Comparison of ENCODE assay signal across 23 cellular contexts in the genomic region with DNA sequence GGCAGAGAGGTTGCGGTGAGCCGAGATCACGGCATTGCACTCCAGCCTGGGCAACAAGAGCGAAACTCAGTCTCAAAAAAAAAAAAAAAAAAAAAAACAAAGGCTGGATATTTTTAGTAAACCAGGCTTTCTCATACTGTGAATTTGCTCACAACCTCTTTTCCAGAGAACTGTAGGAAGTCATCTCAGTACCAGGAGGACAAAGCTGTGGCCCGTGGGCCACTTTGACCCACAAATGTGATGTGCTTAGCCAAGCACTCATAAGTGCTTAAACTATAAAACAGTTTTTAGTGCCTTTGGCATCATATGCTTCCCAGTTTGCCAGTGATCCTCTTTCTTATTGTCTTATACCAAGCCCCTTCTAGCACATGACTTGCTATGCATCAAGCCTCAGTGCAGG. TPM values are rescaled to one million over a fixed set of nuclear protein-coding genes. Genes with fewer than 3 reads are reported as not detected.
A peak's percentile ranks its signal among the peaks of the same experiment; 100 is the strongest.
DNase-seq lines count a peak whose midpoint lies in the region; ATAC-seq and TF ChIP-seq lines count a peak whose summit lies in the region.
"Had no signal": no experiment of that assay in that cellular context is flagged by ENCODE, and none has a peak within 500 bp of the region (broad histone marks: within the 10 kb centered on the region; RNA-seq: fewer than 3 reads in every experiment).

No MANE protein-coding gene starts in this region.

- intact Hi-C loops in activated CD4-positive, alpha-beta T cell treated with anti-CD3 and anti-CD28 coated beads for 36 hours (cut with DNase I, micrococcal nuclease) = no loop called here
- intact Hi-C loops in activated T-helper 2 cell treated with anti-CD3 and anti-CD28 coated beads, Interferon-gamma antibody, Interleukin-2, Interleukin-4, amounts not matched to agents 10 μg/mL and 5 μg/mL and 100 μg/mL, durations not matched to agents 14 hours and 24 hours and 36 hours (cut with micrococcal nuclease) = loop anchor here (1.0 to 10.0 kb wide), 3 partner anchors 14 to 223 kb away; no protein-coding TSS in a partner anchor
- intact Hi-C loops in body of pancreas (cut with DNase I) = no loop called here

- WGBS in body of pancreas, 2 donors = 93 to 94% methylated on average over 5 of the region's 5 CpGs
- 81% methylated on average over 5 of the region's 5 CpGs for WGBS in suprapubic skin

- H3K9me3 ChIP-seq in body of pancreas (no peaks in the 10 kb centered on the region), suprapubic skin (no peaks in the 10 kb centered on the region)
- H3K9me3 ChIP-seq: A549, Peyer's patch, SJSA1 had no signal

- TF ChIP-seq EP300 in suprapubic skin (IDR thresholded peaks at IDR 0.05) = no peak

- CTCF ChIA-PET in activated CD4-positive, alpha-beta T cell treated with anti-CD3 and anti-CD28 coated beads for 36 hours (lab: Charles Lee) = interaction anchor here (0.6 to 0.8 kb wide), 2 partner anchors 834 to 1558 kb away, joined by 3 read pairs; no protein-coding TSS in a partner anchor

- peaks cover 21% of the 10 kb centered on the region for H3K4me1 Mint-ChIP-seq in activated CD4-positive, alpha-beta T cell treated with anti-CD3 and anti-CD28 coated beads for 36 hours
- peaks cover 57% of the 10 kb centered on the region for H3K4me1 Mint-ChIP-seq in activated T-helper 2 cell treated with anti-CD3 and anti-CD28 coated beads, Interferon-gamma antibody, Interleukin-2, Interleukin-4, amounts not matched to agents 10 μg/mL and 5 μg/mL and 100 μg/mL, durations not matched to agents 14 hours and 24 hours and 36 hours (ENCODE audit: low read depth)
- no peaks in the 10 kb centered on the region for H3K4me1 Mint-ChIP-seq in osteocyte (ENCODE audit: unreplicated experiment)
- H3K4me1 Mint-ChIP-seq: CD4-positive, alpha-beta memory T cell had no signal

- no peak overlapping the region for H3K4me3 Mint-ChIP-seq in activated CD4-positive, alpha-beta T cell treated with anti-CD3 and anti-CD28 coated beads for 36 hours
- no peak overlapping the region for H3K4me3 Mint-ChIP-seq in activated T-helper 2 cell treated with anti-CD3 and anti-CD28 coated beads, Interferon-gamma antibody, Interleukin-2, Interleukin-4, amounts not matched to agents 10 μg/mL and 5 μg/mL and 100 μg/mL, durations not matched to agents 14 hours and 24 hours and 36 hours (ENCODE audit: low read depth)
- no peak overlapping the region for H3K4me3 Mint-ChIP-seq in osteocyte (ENCODE audit: unreplicated experiment)
- H3K4me3 Mint-ChIP-seq: CD4-positive, alpha-beta memory T cell; HFFc6 had no signal

- in situ Hi-C loops in G401 (cut with HindIII; ENCODE audit: low sequenced_read_pairs) = no loop called here

- H3K4me1 ChIP-seq in body of pancreas (peaks cover 17% of the 10 kb centered on the region), suprapubic skin (no peaks in the 10 kb centered on the region)

- TF ChIP-seq POLR2A in body of pancreas (IDR thresholded peaks at IDR 0.05) = no peak
- TF ChIP-seq POLR2A in suprapubic skin (IDR thresholded peaks at IDR 0.05) = no peak

- peak; percentile 34 for ATAC-seq in activated CD4-positive, alpha-beta T cell treated with anti-CD3 and anti-CD28 coated beads for 36 hours
- ATAC-seq in body of pancreas = no peak
- ATAC-seq: A549, HepG2 had no signal

- H3K4me3 ChIP-seq in body of pancreas = no peak overlapping the region
- no peak overlapping the region for H3K4me3 ChIP-seq in suprapubic skin
- H3K4me3 ChIP-seq: A549, Peyer's patch, SJSA1 had no signal

- DNase-seq in activated CD4-positive, alpha-beta T cell treated with anti-CD3 and anti-CD28 coated beads for 36 hours = no peak
- DNase-seq in activated CD4-positive, alpha-beta T cell treated with anti-CD3 and anti-CD28 coated beads, Interleukin-2, amount 50 U/mL, for 4 hours = no peak
- peak; percentile 23 for DNase-seq in G401 (ENCODE audit: low spot score)
- DNase-seq in activated T-helper 2 cell treated with anti-CD3 and anti-CD28 coated beads, Interferon-gamma antibody, Interleukin-2, Interleukin-4, amounts not matched to agents 10 μg/mL and 5 μg/mL and 100 μg/mL, durations not matched to agents 14 hours and 24 hours and 36 hours (ENCODE audit: low spot score) = no peak
- peak; percentile 11 for DNase-seq in osteocyte (ENCODE audit: extremely low spot score, unreplicated experiment)
- DNase-seq in NCI-H524 (lab: John Stamatoyannopoulos, UW) = no peak
- DNase-seq in body of pancreas = no peak
- no peak for DNase-seq in suprapubic skin (ENCODE audit: low spot score in 2 of 2)
- DNase-seq: CD4-positive, alpha-beta memory T cell; DMS153; EL; HFFc6; KBM-7; NCI-H1105 treated with DMSO at 0.1 percent for 48 hours; NCI-H1694; NCI-H2107; NCI-H345; NCI-H526 treated with DMSO at 0.1 percent for 48 hours; NK-92 treated with Interleukin-12 subunit alpha and Interleukin-12 subunit beta, amount 100 ng/mL, for 24 hours; Peyer's patch had no signal

- H3K27me3 Mint-ChIP-seq in activated CD4-positive, alpha-beta T cell treated with anti-CD3 and anti-CD28 coated beads for 36 hours = no peaks in the 10 kb centered on the region
- no peaks in the 10 kb centered on the region for H3K27me3 Mint-ChIP-seq in activated T-helper 2 cell treated with anti-CD3 and anti-CD28 coated beads, Interferon-gamma antibody, Interleukin-2, Interleukin-4, amounts not matched to agents 10 μg/mL and 5 μg/mL and 100 μg/mL, durations not matched to agents 14 hours and 24 hours and 36 hours (ENCODE audit: low read depth)
- H3K27me3 Mint-ChIP-seq in osteocyte (ENCODE audit: unreplicated experiment) = no peaks in the 10 kb centered on the region
- H3K27me3 Mint-ChIP-seq: CD4-positive, alpha-beta memory T cell had no signal

- H3K27ac ChIP-seq in body of pancreas (no peak overlapping the region), suprapubic skin (no peak overlapping the region)
- H3K27ac ChIP-seq: A549, Peyer's patch, SJSA1 had no signal

- POLR2A ChIA-PET in activated CD4-positive, alpha-beta T cell treated with anti-CD3 and anti-CD28 coated beads for 36 hours (lab: Charles Lee) = no interaction called here

- H3K36me3 ChIP-seq in body of pancreas (replicated peaks in 1 of 2; ENCODE audit: insufficient read depth in 1 of 2, low read depth in 2 of 2) (no peaks in the 10 kb centered on the region), suprapubic skin (no peaks in the 10 kb centered on the region)
- H3K36me3 ChIP-seq: Peyer's patch had no signal

- TF ChIP-seq CTCF in osteocyte (IDR thresholded peaks at IDR 0.05) (no peak), body of pancreas (IDR thresholded peaks at IDR 0.05) (no peak), suprapubic skin (IDR thresholded peaks at IDR 0.05) (no peak)

- H3K27me3 ChIP-seq in body of pancreas (no peaks in the 10 kb centered on the region), suprapubic skin (no peaks in the 10 kb centered on the region)
- H3K27me3 ChIP-seq: Peyer's patch, SJSA1 had no signal

- no peaks in the 10 kb centered on the region for H3K9me3 Mint-ChIP-seq in activated CD4-positive, alpha-beta T cell treated with anti-CD3 and anti-CD28 coated beads for 36 hours (ENCODE audit: low read depth)
- no peaks in the 10 kb centered on the region for H3K9me3 Mint-ChIP-seq in activated T-helper 2 cell treated with anti-CD3 and anti-CD28 coated beads, Interferon-gamma antibody, Interleukin-2, Interleukin-4, amounts not matched to agents 10 μg/mL and 5 μg/mL and 100 μg/mL, durations not matched to agents 14 hours and 24 hours and 36 hours
- no peaks in the 10 kb centered on the region for H3K9me3 Mint-ChIP-seq in osteocyte (ENCODE audit: unreplicated experiment)
- H3K9me3 Mint-ChIP-seq: CD4-positive, alpha-beta memory T cell; HFFc6 had no signal

- peaks cover under 1% of the 10 kb centered on the region for H3K36me3 Mint-ChIP-seq in activated CD4-positive, alpha-beta T cell treated with anti-CD3 and anti-CD28 coated beads for 36 hours (ENCODE audit: low read depth)
- peaks cover 36% of the 10 kb centered on the region for H3K36me3 Mint-ChIP-seq in activated T-helper 2 cell treated with anti-CD3 and anti-CD28 coated beads, Interferon-gamma antibody, Interleukin-2, Interleukin-4, amounts not matched to agents 10 μg/mL and 5 μg/mL and 100 μg/mL, durations not matched to agents 14 hours and 24 hours and 36 hours (ENCODE audit: low read depth)
- H3K36me3 Mint-ChIP-seq in osteocyte (ENCODE audit: unreplicated experiment) = peaks cover 14% of the 10 kb centered on the region
- H3K36me3 Mint-ChIP-seq: CD4-positive, alpha-beta memory T cell had no signal

- H3K27ac Mint-ChIP-seq in activated CD4-positive, alpha-beta T cell treated with anti-CD3 and anti-CD28 coated beads for 36 hours = no peak overlapping the region
- H3K27ac Mint-ChIP-seq in activated T-helper 2 cell treated with anti-CD3 and anti-CD28 coated beads, Interferon-gamma antibody, Interleukin-2, Interleukin-4, amounts not matched to agents 10 μg/mL and 5 μg/mL and 100 μg/mL, durations not matched to agents 14 hours and 24 hours and 36 hours = peak overlapping the region; percentile 80
- H3K27ac Mint-ChIP-seq in osteocyte (ENCODE audit: unreplicated experiment) = no peak overlapping the region
- H3K27ac Mint-ChIP-seq: HFFc6 had no signal

RNA-seq across cellular contexts. Expression of a gene that starts 46.5 kb away (rescaled TPM):
- 10 to 100 TPM; 20.6 to 26.0 TPM for total RNA-seq in activated CD4-positive, alpha-beta T cell treated with anti-CD3 and anti-CD28 coated beads for 36 hours
- total RNA-seq in G401 (2014; rRNA removed; shearing (Covaris generic)) = 35.4 and 83.7 TPM in 2 replicates
- 64.8 and 65.6 TPM in 2 replicates for total RNA-seq in activated T-helper 2 cell treated with anti-CD3 and anti-CD28 coated beads, Interferon-gamma antibody, Interleukin-2, Interleukin-4, amounts not matched to agents 10 μg/mL and 5 μg/mL and 100 μg/mL, durations not matched to agents 14 hours and 24 hours and 36 hours
- 100 and 102 TPM in 2 replicates for total RNA-seq in osteocyte
- total RNA-seq in body of pancreas = 10 to 100 TPM; 33.2 to 34.9 TPM
- total RNA-seq in suprapubic skin = 10 to 100 TPM; 80.8 to 93.1 (median 81.5) TPM

RNA-seq across cellular contexts. Expression of a gene that starts 47.8 kb away (rescaled TPM):
- total RNA-seq in activated CD4-positive, alpha-beta T cell treated with anti-CD3 and anti-CD28 coated beads for 36 hours = under 1 TPM in 1 of 2 experiments, not detected in 1; 0.11 TPM
- total RNA-seq in G401 (2014; rRNA removed; shearing (Covaris generic)) = 20.3 and 37.4 TPM in 2 replicates
- total RNA-seq in activated T-helper 2 cell treated with anti-CD3 and anti-CD28 coated beads, Interferon-gamma antibody, Interleukin-2, Interleukin-4, amounts not matched to agents 10 μg/mL and 5 μg/mL and 100 μg/mL, durations not matched to agents 14 hours and 24 hours and 36 hours = 0.41 and 0.44 TPM in 2 replicates
- total RNA-seq in osteocyte (0.73 and 1.3 TPM in 2 replicates), body of pancreas (10 to 100 TPM in 1 of 2 donors, 1 to 10 TPM in 1; 7.9 to 21.3 TPM), suprapubic skin (10 to 100 TPM in 3 of 4 donors, 1 to 10 TPM in 1; 9.4 to 16.3 (median 13.1) TPM)
- total RNA-seq: CD4-positive, alpha-beta memory T cell; SJSA1 had no signal

Comparison
In these comparisons a context has a peak if more than half of its experiments do, and no peak if none do; other contexts are left out.
1. DNase-seq: peak in G401 (single experiment) and osteocyte (single experiment); none in activated CD4-positive, alpha-beta T cell treated with anti-CD3 and anti-CD28 coated beads for 36 hours (single experiment), activated CD4-positive, alpha-beta T cell treated with anti-CD3 and anti-CD28 coated beads, Interleukin-2, amount 50 U/mL, for 4 hours (0 of 2), activated T-helper 2 cell treated with anti-CD3 and anti-CD28 coated beads, Interferon-gamma antibody, Interleukin-2, Interleukin-4, amounts not matched to agents 10 μg/mL and 5 μg/mL and 100 μg/mL, durations not matched to agents 14 hours and 24 hours and 36 hours (single experiment), NCI-H524 (0 of 2), body of pancreas (0 of 4) and suprapubic skin (0 of 2).